8 cellular contexts compared by ENCODE assay signal in the genomic region with DNA sequence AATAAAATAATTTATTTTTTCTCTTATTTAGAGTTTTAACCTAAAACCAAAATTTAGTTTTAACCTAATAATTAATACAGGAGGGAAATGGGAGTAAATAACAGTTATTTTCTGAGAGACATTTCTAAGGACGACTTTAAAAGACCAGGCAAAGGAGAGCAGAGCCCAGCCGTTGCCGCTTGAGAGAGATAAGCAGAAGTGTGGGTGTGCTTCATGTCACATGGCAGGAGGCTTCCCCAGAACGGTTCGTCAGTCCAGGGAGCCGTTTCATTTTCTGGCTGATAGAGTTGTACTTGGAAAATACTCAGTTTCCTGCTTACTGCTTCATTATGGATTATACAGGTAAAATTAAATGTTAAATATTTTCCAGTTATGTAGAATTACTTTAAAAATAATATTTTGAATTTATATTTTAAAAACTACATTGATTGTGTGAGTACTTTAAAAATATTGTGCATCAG.
A peak's percentile ranks its signal among the peaks of the same experiment; 100 is the strongest.
DNase-seq lines count a peak whose midpoint lies in the region; ATAC-seq and TF ChIP-seq lines count a peak whose summit lies in the region.

No MANE protein-coding gene starts in this region.

- H3K27me3 Mint-ChIP-seq in CD14-positive monocyte (ENCODE audit: low read depth in 3 of 3) (peaks cover 2 to 9% (median 5%) of the 10 kb centered on the region in 3 donors), T-helper 17 cell (peaks cover 18% of the 10 kb centered on the region)

- no peak overlapping the region for H3K27ac ChIP-seq in vagina

- H3K4me3 Mint-ChIP-seq in CD14-positive monocyte (peak overlapping the region in 1 of 2 donors; percentile 65), T-helper 17 cell (no peak overlapping the region)

- ATAC-seq in GM19324 (IDR thresholded peaks at IDR 0.05; ENCODE audit: low FRiP score, unreplicated experiment) (peak; percentile 38), HG03565 (IDR thresholded peaks at IDR 0.05; ENCODE audit: unreplicated experiment) (peak; percentile 19), T-helper 17 cell (peak; percentile 60)

- DNase-seq in CD14-positive monocyte (ENCODE audit: low spot score) (peak; percentile 51), T-helper 17 cell (no peak), head of caudate nucleus (peak; percentile 19 to 81 (median 54)), vagina (ENCODE audit: extremely low spot score in 2 of 2) (no peak), DMS53 treated with DMSO at 0.1 percent for 48 hours (lab: John Stamatoyannopoulos, UW; ENCODE audit: unreplicated experiment) (no peak)

- H3K36me3 ChIP-seq in skeletal muscle satellite cell (ENCODE audit: insufficient read depth, low read length) (no peaks in the 10 kb centered on the region), vagina (no peaks in the 10 kb centered on the region)

- peak overlapping the region; percentile 35 for H3K9ac ChIP-seq in skeletal muscle satellite cell (ENCODE audit: low read depth, low read length)

- H3K36me3 Mint-ChIP-seq in CD14-positive monocyte (peaks cover 0 to 6% of the 10 kb centered on the region in 2 donors), T-helper 17 cell (ENCODE audit: low read depth) (no peaks in the 10 kb centered on the region)

- no peaks in the 10 kb centered on the region for H3K27me3 ChIP-seq in skeletal muscle satellite cell (ENCODE audit: control insufficient read depth, insufficient read depth, low read length)
- H3K27me3 ChIP-seq in vagina, result no peaks in the 10 kb centered on the region

- intact Hi-C loops in CD14-positive monocyte (cut with micrococcal nuclease), result no loop called here
- intact Hi-C loops in head of caudate nucleus (cut with DNase I), result no loop called here
- intact Hi-C loops in vagina (cut with DNase I), result no loop called here

- no peak for TF ChIP-seq POLR2A in vagina (IDR thresholded peaks at IDR 0.05)

- TF ChIP-seq CTCF in CD14-positive monocyte (IDR thresholded peaks at IDR 0.05), result no peak
- TF ChIP-seq CTCF in vagina (IDR thresholded peaks at IDR 0.05), result no peak

- H3K4me3 ChIP-seq in skeletal muscle satellite cell (ENCODE audit: low read length), result peak overlapping the region; percentile 25
- no peak overlapping the region for H3K4me3 ChIP-seq in vagina

- H3K4me1 ChIP-seq in skeletal muscle satellite cell (ENCODE audit: control insufficient read depth, insufficient read depth, low read length), result peaks cover 24% of the 10 kb centered on the region
- peaks cover 10% of the 10 kb centered on the region for H3K4me1 ChIP-seq in vagina

- H3K9me3 ChIP-seq in T-helper 17 cell (ENCODE audit: control insufficient read depth, low read length, poor library complexity, severe bottlenecking), result no peaks in the 10 kb centered on the region
- no peaks in the 10 kb centered on the region for H3K9me3 ChIP-seq in skeletal muscle satellite cell (replicated peaks; ENCODE audit: low read length)
- H3K9me3 ChIP-seq in vagina, result no peaks in the 10 kb centered on the region

- H3K4me1 Mint-ChIP-seq in CD14-positive monocyte (peaks cover 46% of the 10 kb centered on the region), T-helper 17 cell (peaks cover 37% of the 10 kb centered on the region)

- H3K27ac Mint-ChIP-seq in CD14-positive monocyte (no peak overlapping the region), T-helper 17 cell (no peak overlapping the region)

- H3K4me2 ChIP-seq in skeletal muscle satellite cell (ENCODE audit: low read length), result peak overlapping the region; percentile 54

- H3K9me3 Mint-ChIP-seq in CD14-positive monocyte, result no peaks in the 10 kb centered on the region

Comparison
In these comparisons a context has a peak if more than half of its experiments do, and no peak if none do; other contexts are left out.
1. DNase-seq: peak in CD14-positive monocyte (single experiment) and head of caudate nucleus (42 of 42); none in T-helper 17 cell (0 of 3), vagina (0 of 2) and DMS53 treated with DMSO at 0.1 percent for 48 hours (single experiment).
2. Peak in every context shown above with its lines, with median percentiles within 50 percentile points of each other: ATAC-seq.